Comparison of ENCODE assay signal across 8 cellular contexts in genomic region chr6:33324139-33324538, GRCh38. TPM values are rescaled to one million over a fixed set of nuclear protein-coding genes. Genes with fewer than 3 reads are reported as not detected.
DNase-seq lines count a peak whose midpoint lies in the region; ATAC-seq and TF ChIP-seq lines count a peak whose summit lies in the region.

No MANE protein-coding gene starts in this region.

- H3K9me2 ChIP-seq in HCT116 (ENCODE audit: insufficient read depth): no peaks in the 10 kb centered on the region

- peaks cover 36% of the 10 kb centered on the region for H3K4me1 Mint-ChIP-seq in activated T-helper 2 cell treated with anti-CD3 and anti-CD28 coated beads, Interferon-gamma antibody, Interleukin-2, Interleukin-4, amounts not matched to agents 10 μg/mL and 5 μg/mL and 100 μg/mL, durations not matched to agents 14 hours and 24 hours and 36 hours (ENCODE audit: low read depth)

- peaks cover 36% of the 10 kb centered on the region for H3K79me2 ChIP-seq in HCT116 (ENCODE audit: insufficient read depth, low read length)

- no peak overlapping the region for H3K27ac ChIP-seq in HCT116 (ENCODE audit: low read depth, low read length)

- peaks cover 35% of the 10 kb centered on the region for H3K36me3 Mint-ChIP-seq in activated T-helper 2 cell treated with anti-CD3 and anti-CD28 coated beads, Interferon-gamma antibody, Interleukin-2, Interleukin-4, amounts not matched to agents 10 μg/mL and 5 μg/mL and 100 μg/mL, durations not matched to agents 14 hours and 24 hours and 36 hours (ENCODE audit: low read depth)

- H3K9ac ChIP-seq in HCT116 (ENCODE audit: low read length): peak overlapping the region; percentile 94
- peak overlapping the region; percentile 95 for H3K9ac ChIP-seq in mucosa of stomach (ENCODE audit: low read length)

- H3K36me3 ChIP-seq in HCT116 (ENCODE audit: control insufficient read depth in 1 of 2, insufficient read depth in 2 of 2, low read length in 2 of 2) (peaks cover 17 to 23% of the 10 kb centered on the region in 2 experiments; a peak in 3 of 4 replicates), mucosa of stomach (ENCODE audit: control insufficient read depth, insufficient read depth, low read length) (peaks cover 16% of the 10 kb centered on the region)

- intact Hi-C loops in HCT116 (cut with micrococcal nuclease): no loop called here
- intact Hi-C loops in activated T-helper 2 cell treated with anti-CD3 and anti-CD28 coated beads, Interferon-gamma antibody, Interleukin-2, Interleukin-4, amounts not matched to agents 10 μg/mL and 5 μg/mL and 100 μg/mL, durations not matched to agents 14 hours and 24 hours and 36 hours (cut with micrococcal nuclease): no loop called here
- intact Hi-C loops in left colon (cut with DNase I, micrococcal nuclease): no loop called here

- H3K9me3 ChIP-seq in HCT116 (ENCODE audit: control insufficient read depth in 1 of 2, insufficient read depth in 1 of 2, low read depth in 1 of 2, low read length in 2 of 2) (no peaks in the 10 kb centered on the region), mucosa of stomach (ENCODE audit: control insufficient read depth, low read length) (no peaks in the 10 kb centered on the region)

- ATAC-seq in HCT116 (no peak), HG02759 (IDR thresholded peaks at IDR 0.05; ENCODE audit: unreplicated experiment) (no peak), left colon (no peak)

- no peak for DNase-seq in AG10803 (ENCODE audit: low read depth)
- DNase-seq in HCT116 (ENCODE audit: low read depth, low spot score): no peak
- DNase-seq in activated T-helper 2 cell treated with anti-CD3 and anti-CD28 coated beads, Interferon-gamma antibody, Interleukin-2, Interleukin-4, amounts not matched to agents 10 μg/mL and 5 μg/mL and 100 μg/mL, durations not matched to agents 14 hours and 24 hours and 36 hours (ENCODE audit: low spot score): no peak
- no peak for DNase-seq in kidney tubule cell (ENCODE audit: low spot score)
- no peak for DNase-seq in activated CD4-positive, alpha-beta T cell treated with anti-CD3 and anti-CD28 coated beads for 4 hours
- DNase-seq in left colon: no peak

- H3K9me3 Mint-ChIP-seq in activated T-helper 2 cell treated with anti-CD3 and anti-CD28 coated beads, Interferon-gamma antibody, Interleukin-2, Interleukin-4, amounts not matched to agents 10 μg/mL and 5 μg/mL and 100 μg/mL, durations not matched to agents 14 hours and 24 hours and 36 hours: no peaks in the 10 kb centered on the region

- no peaks in the 10 kb centered on the region for H3K27me3 ChIP-seq in HCT116 (ENCODE audit: insufficient read depth, low read length)
- H3K27me3 ChIP-seq in mucosa of stomach (ENCODE audit: control insufficient read depth, insufficient read depth, low read length): no peaks in the 10 kb centered on the region

- H3K27ac Mint-ChIP-seq in activated T-helper 2 cell treated with anti-CD3 and anti-CD28 coated beads, Interferon-gamma antibody, Interleukin-2, Interleukin-4, amounts not matched to agents 10 μg/mL and 5 μg/mL and 100 μg/mL, durations not matched to agents 14 hours and 24 hours and 36 hours: no peak overlapping the region

- CTCF ChIA-PET in HCT116 (lab: Charles Lee): no interaction called here

- peak overlapping the region; percentile 92 for H3K4me3 Mint-ChIP-seq in activated T-helper 2 cell treated with anti-CD3 and anti-CD28 coated beads, Interferon-gamma antibody, Interleukin-2, Interleukin-4, amounts not matched to agents 10 μg/mL and 5 μg/mL and 100 μg/mL, durations not matched to agents 14 hours and 24 hours and 36 hours (ENCODE audit: low read depth)

- no TSS peak for BruUV-seq in HCT116 (replicated peaks; lab: Mats Ljungman, UMichigan)

- POLR2A ChIA-PET in HCT116 (lab: Charles Lee): no interaction called here

- H3K4me2 ChIP-seq in HCT116 (ENCODE audit: low read length): peak overlapping the region; percentile 100

- RAD21 ChIA-PET in HCT116 (lab: Charles Lee; ENCODE audit: low non-redundant PET in 1 of 2, low total read pairs in 2 of 2, uncharacterized antibody in 2 of 2, unreplicated experiment in 2 of 2): no interaction called here

- TF ChIP-seq POLR2A in HCT116 (IDR thresholded peaks at IDR 0.05; ENCODE audit: borderline replicate concordance, extremely low read depth, insufficient read depth, insufficient read length): no peak

- no peaks in the 10 kb centered on the region for H3K27me3 Mint-ChIP-seq in activated T-helper 2 cell treated with anti-CD3 and anti-CD28 coated beads, Interferon-gamma antibody, Interleukin-2, Interleukin-4, amounts not matched to agents 10 μg/mL and 5 μg/mL and 100 μg/mL, durations not matched to agents 14 hours and 24 hours and 36 hours (ENCODE audit: low read depth)

- no peak for TF ChIP-seq RAD21 in HCT116 (IDR thresholded peaks at IDR 0.05; ENCODE audit: low read depth)

- H4K20me1 ChIP-seq in HCT116 (ENCODE audit: insufficient read depth): no peaks in the 10 kb centered on the region

- peak overlapping the region; percentile 80 for H3K4me3 ChIP-seq in AG10803 (ENCODE audit: low read length)
- H3K4me3 ChIP-seq in HCT116 (replicated peaks in 1 of 2; ENCODE audit: low read depth in 1 of 2, low read length in 2 of 2): peak overlapping the region; percentile 86 to 92
- H3K4me3 ChIP-seq in mucosa of stomach (ENCODE audit: low read length): peak overlapping the region; percentile 66

- H3K4me1 ChIP-seq in HCT116 (ENCODE audit: control insufficient read depth in 1 of 2, insufficient read depth in 2 of 2, low read length in 2 of 2): peaks cover 19 to 49% of the 10 kb centered on the region in 2 experiments
- H3K4me1 ChIP-seq in mucosa of stomach (ENCODE audit: control insufficient read depth, insufficient read depth, low read length): peaks cover 33% of the 10 kb centered on the region

- no peak overlapping the region for H2AFZ ChIP-seq in HCT116 (ENCODE audit: low read depth, low read length, poor library complexity, severe bottlenecking)

- TF ChIP-seq CTCF in AG10803 (conservative IDR thresholded peaks at IDR 0.05; ENCODE audit: low read length) (no peak), HCT116 (IDR thresholded peaks at IDR 0.05 in 2 of 3, conservative IDR thresholded peaks at IDR 0.05 in 1 of 3; ENCODE audit: borderline replicate concordance in 1 of 3, insufficient read depth in 1 of 3, low read depth in 2 of 3, low read length in 2 of 3) (no peak)

TF ChIP-seq in HCT116, 20 proteins besides CTCF, POLR2A, EP300 and RAD21 (continues in another document):
- TF ChIP-seq ELF1 (IDR thresholded peaks at IDR 0.05; ENCODE audit: borderline replicate concordance, low read depth): no peak
- TF ChIP-seq ATF3 (IDR thresholded peaks at IDR 0.05): no peak

RNA-seq across cellular contexts. Expression of gene DAXX, which starts 1.4 kb away (rescaled TPM):
- 64.9 TPM for total RNA-seq in HCT116 (2021; ENCODE audit: unreplicated experiment)
- 45.6 and 54.5 TPM in 2 replicates for polyA plus RNA-seq in HCT116 (2012)
- 61.5 and 64.7 TPM in 2 replicates for total RNA-seq in activated T-helper 2 cell treated with anti-CD3 and anti-CD28 coated beads, Interferon-gamma antibody, Interleukin-2, Interleukin-4, amounts not matched to agents 10 μg/mL and 5 μg/mL and 100 μg/mL, durations not matched to agents 14 hours and 24 hours and 36 hours
- total RNA-seq in left colon: 10 to 100 TPM; 33.5 to 35.3 TPM

RNA-seq across cellular contexts. Expression of gene ZBTB22, which starts 6.6 kb away (rescaled TPM):
- total RNA-seq in HCT116 (2021; ENCODE audit: unreplicated experiment) (11.7 TPM), left colon (10 to 100 TPM; 19.9 to 21.3 TPM)
- 15.6 and 18.7 TPM in 2 replicates for polyA plus RNA-seq in HCT116 (2012)
- 10.9 and 14.4 TPM in 2 replicates for total RNA-seq in activated T-helper 2 cell treated with anti-CD3 and anti-CD28 coated beads, Interferon-gamma antibody, Interleukin-2, Interleukin-4, amounts not matched to agents 10 μg/mL and 5 μg/mL and 100 μg/mL, durations not matched to agents 14 hours and 24 hours and 36 hours

RNA-seq across cellular contexts. Expression of gene TAPBP, which starts 10.3 kb away (rescaled TPM):
- total RNA-seq in HCT116 (2021; ENCODE audit: unreplicated experiment) (80.1 TPM), left colon (100 to 1,000 TPM; 229 to 283 TPM)
- 37.1 and 38.1 TPM in 2 replicates for polyA plus RNA-seq in HCT116 (2012)
- total RNA-seq in activated T-helper 2 cell treated with anti-CD3 and anti-CD28 coated beads, Interferon-gamma antibody, Interleukin-2, Interleukin-4, amounts not matched to agents 10 μg/mL and 5 μg/mL and 100 μg/mL, durations not matched to agents 14 hours and 24 hours and 36 hours: 274 and 276 TPM in 2 replicates

RNA-seq across cellular contexts. Expression of gene RGL2, which starts 25.4 kb away (rescaled TPM):
- total RNA-seq in HCT116 (2021; ENCODE audit: unreplicated experiment) (53.4 TPM), left colon (10 to 100 TPM; 21.5 to 35.0 TPM)
- polyA plus RNA-seq in HCT116 (2012): 45.4 and 48.4 TPM in 2 replicates
- 31.5 and 32.9 TPM in 2 replicates for total RNA-seq in activated T-helper 2 cell treated with anti-CD3 and anti-CD28 coated beads, Interferon-gamma antibody, Interleukin-2, Interleukin-4, amounts not matched to agents 10 μg/mL and 5 μg/mL and 100 μg/mL, durations not matched to agents 14 hours and 24 hours and 36 hours

RNA-seq across cellular contexts. Expression of gene PFDN6, which starts 34.7 kb away (rescaled TPM):
- 90.5 TPM for total RNA-seq in HCT116 (2021; ENCODE audit: unreplicated experiment)
- polyA plus RNA-seq in HCT116 (2012): 60.4 and 84.0 TPM in 2 replicates
- 104 and 117 TPM in 2 replicates for total RNA-seq in activated T-helper 2 cell treated with anti-CD3 and anti-CD28 coated beads, Interferon-gamma antibody, Interleukin-2, Interleukin-4, amounts not matched to agents 10 μg/mL and 5 μg/mL and 100 μg/mL, durations not matched to agents 14 hours and 24 hours and 36 hours
- 10 to 100 TPM; 36.8 to 45.7 TPM for total RNA-seq in left colon
